16 cellular contexts compared by ENCODE assay signal in genomic region chr12:122860854-122861585, GRCh38. TPM values are rescaled to one million over a fixed set of nuclear protein-coding genes. Genes with fewer than 3 reads are reported as not detected.
A peak's percentile ranks its signal among the peaks of the same experiment; 100 is the strongest.
DNase-seq lines count a peak whose midpoint lies in the region; ATAC-seq, FAIRE-seq and TF ChIP-seq lines count a peak whose summit lies in the region.
"Had no signal": no experiment of that assay in that cellular context is flagged by ENCODE, and none has a peak within 500 bp of the region (broad histone marks: within the 10 kb centered on the region; RNA-seq: fewer than 3 reads in every experiment).

No MANE protein-coding gene starts in this region.

- H3K4me3 ChIP-seq in kidney (ENCODE audit: low read length in 2 of 2) (no peak overlapping the region), spleen (no peak overlapping the region)
- H3K4me3 ChIP-seq: skin epidermis, tibial artery had no signal

- intact Hi-C loops in kidney (cut with DNase I) = loop anchor here (5.0 kb wide), 1 partner anchor 91 kb away; no protein-coding TSS in a partner anchor
- intact Hi-C loops in spleen (cut with DNase I; ENCODE audit: low total_unique reads) = loop anchor here (2.0 kb wide), 1 partner anchor 92 kb away; no protein-coding TSS in a partner anchor

- H3K4me1 ChIP-seq in kidney (ENCODE audit: control insufficient read depth in 1 of 2, insufficient read depth in 1 of 2, low read depth in 1 of 2, low read length in 2 of 2) (peaks cover 26 to 35% of the 10 kb centered on the region in 2 donors), spleen (peaks cover 16 to 62% (median 38%) of the 10 kb centered on the region in 6 donors)

- peaks cover 19% of the 10 kb centered on the region for H3K27me3 Mint-ChIP-seq in WTC11 (ENCODE audit: low read depth)
- H3K27me3 Mint-ChIP-seq: naive thymus-derived CD8-positive, alpha-beta T cell had no signal

- no peak for TF ChIP-seq POLR2A in spleen (IDR thresholded peaks at IDR 0.05)

- no peaks in the 10 kb centered on the region for H3K9me3 Mint-ChIP-seq in WTC11
- H3K9me3 Mint-ChIP-seq: naive thymus-derived CD8-positive, alpha-beta T cell had no signal

- H3K27ac ChIP-seq in C4-2B (peak overlapping the region; percentile 24), kidney (ENCODE audit: low read depth in 2 of 2, low read length in 2 of 2) (peak overlapping the region in 1 of 2 donors; percentile 22), spleen (peak overlapping the region in 5 of 8 donors; percentile 15 to 74 (median 31))

- 80 to 92% (median 84%) methylated on average over 11 to 23 of the region's 23 CpGs for WGBS in spleen, 5 donors

- H3K9ac ChIP-seq in kidney (ENCODE audit: low read length in 2 of 2) = no peak overlapping the region

- FAIRE-seq in kidney (lab: Jason Lieb, UNC) = no peak
- FAIRE-seq: frontal cortex, islet of Langerhans had no signal

- TF ChIP-seq CTCF in C4-2B (conservative IDR thresholded peaks at IDR 0.05) = no peak
- TF ChIP-seq CTCF in WTC11 (IDR thresholded peaks at IDR 0.05) = no peak
- no peak for TF ChIP-seq CTCF in kidney (IDR thresholded peaks at IDR 0.05; ENCODE audit: borderline replicate concordance, extremely low read depth, insufficient read depth)
- no peak for TF ChIP-seq CTCF in spleen (IDR thresholded peaks at IDR 0.05 in 8 of 11, conservative IDR thresholded peaks at IDR 0.05 in 3 of 11)

- peak; percentile 7 for DNase-seq in WTC11 (ENCODE audit: low spot score)
- peak; percentile 79 for DNase-seq in kidney
- peak; percentile 83 for DNase-seq in spleen
- DNase-seq in KG1 (lab: John Stamatoyannopoulos, UW) = no peak
- DNase-seq in SIG-M5 (lab: John Stamatoyannopoulos, UW) = no peak
- DNase-seq: NCI-H1436 treated with DMSO at 0.1 percent for 48 hours, SHP77 treated with DMSO at 0.1 percent for 48 hours had no signal

- H3K36me3 Mint-ChIP-seq in WTC11 = no peaks in the 10 kb centered on the region

- no peak for ATAC-seq in WTC11
- ATAC-seq in HG03565 (IDR thresholded peaks at IDR 0.05; ENCODE audit: unreplicated experiment) = no peak
- no peak for ATAC-seq in HG02763 (IDR thresholded peaks at IDR 0.05; ENCODE audit: unreplicated experiment)

- H3K27me3 ChIP-seq in spleen (replicated peaks in 1 of 7) = no peaks in the 10 kb centered on the region
- H3K27me3 ChIP-seq: tibial artery had no signal

- H3K4me3 Mint-ChIP-seq in WTC11 = no peak overlapping the region
- H3K4me3 Mint-ChIP-seq: activated CD8-positive, alpha-beta T cell treated with anti-CD3 and anti-CD28 coated beads, Interleukin-2, amount 10 ng/mL, durations not matched to agents 7 days and 5 days; naive thymus-derived CD8-positive, alpha-beta T cell had no signal

- H3K9me3 ChIP-seq in kidney (ENCODE audit: control insufficient read depth in 1 of 2, low read length in 2 of 2) (no peaks in the 10 kb centered on the region), spleen (no peaks in the 10 kb centered on the region)
- H3K9me3 ChIP-seq: tibial artery had no signal

- H3K36me3 ChIP-seq in kidney (ENCODE audit: control insufficient read depth in 1 of 2, insufficient read depth in 2 of 2, low read length in 2 of 2) (peaks cover 5 to 27% of the 10 kb centered on the region in 2 donors), spleen (peaks cover 0 to 95% (median 43%) of the 10 kb centered on the region in 6 donors)

- no peak overlapping the region for H3K27ac Mint-ChIP-seq in WTC11

- no peaks in the 10 kb centered on the region for H3K4me1 Mint-ChIP-seq in WTC11

- CTCF ChIA-PET in WTC11 (lab: Charles Lee) = interaction anchor here (0.6 to 6.6 kb wide), 30 partner anchors 10 to 377 kb away, joined by 3 to 67 read pairs (median 5); partner anchors contain the start of genes ABCB9, ARL6IP4, CCDC62 and HIP1R

- POLR2A ChIA-PET in WTC11 (lab: Charles Lee) = no interaction called here

TF ChIP-seq in WTC11, 78 proteins besides CTCF, POLR2A, EP300 and RAD21 (continues in another document):
- TF ChIP-seq GTF2I (CRISPR knock-in tag; conservative IDR thresholded peaks at IDR 0.05) = no peak
- TF ChIP-seq SMAD4 (CRISPR knock-in tag; IDR thresholded peaks at IDR 0.05) = no peak
- no peak for TF ChIP-seq FOXP4 (CRISPR knock-in tag; IDR thresholded peaks at IDR 0.05)
- TF ChIP-seq PREB (CRISPR knock-in tag; IDR thresholded peaks at IDR 0.05; ENCODE audit: borderline replicate concordance) = no peak
- TF ChIP-seq ATF1 (CRISPR knock-in tag; IDR thresholded peaks at IDR 0.05) = no peak
- no peak for TF ChIP-seq AFF4 (CRISPR knock-in tag; IDR thresholded peaks at IDR 0.05; ENCODE audit: borderline replicate concordance)
- TF ChIP-seq IRF2 (CRISPR knock-in tag; IDR thresholded peaks at IDR 0.05; ENCODE audit: borderline replicate concordance, low read depth) = no peak
- no peak for TF ChIP-seq ATF6 (CRISPR knock-in tag; IDR thresholded peaks at IDR 0.05)

RNA-seq across cellular contexts. Expression of gene HIP1R, which starts 25.8 kb away (rescaled TPM):
- total RNA-seq in WTC11 (2021) (22.8 to 45.2 TPM (median 26.8 TPM) in 3 replicates), kidney (87.8 TPM), spleen (10 to 100 TPM; 40.3 to 65.2 (median 48.0) TPM)
- polyA plus RNA-seq in kidney (ENCODE audit: insufficient read depth, low read depth, low replicate concordance) (39.4 TPM), spleen (10 to 100 TPM; 42.2 to 65.9 (median 65.1) TPM)

RNA-seq across cellular contexts. Expression of gene VPS37B, which starts 34.9 kb away (rescaled TPM):
- total RNA-seq in WTC11 (2021) (10.4 to 18.1 TPM (median 11.4 TPM) in 3 replicates), kidney (47.8 TPM), spleen (10 to 100 TPM; 43.4 to 67.5 (median 54.2) TPM)
- polyA plus RNA-seq in kidney (ENCODE audit: insufficient read depth, low read depth, low replicate concordance) (21.4 TPM), spleen (10 to 100 TPM; 24.8 to 42.7 (median 29.6) TPM)

Comparison
In these comparisons a context has a peak if more than half of its experiments do, and no peak if none do; other contexts are left out.
1. DNase-seq: peak in WTC11 (single experiment), kidney (single experiment) and spleen (single experiment); none in KG1 (single experiment) and SIG-M5 (single experiment).